10 cellular contexts compared by ENCODE assay signal in genomic region chr17:42274273-42274542, GRCh38. TPM values are rescaled to one million over a fixed set of nuclear protein-coding genes. Genes with fewer than 3 reads are reported as not detected.
A peak's percentile ranks its signal among the peaks of the same experiment; 100 is the strongest.
DNase-seq lines count a peak whose midpoint lies in the region; ATAC-seq and TF ChIP-seq lines count a peak whose summit lies in the region.
"Had no signal": no experiment of that assay in that cellular context is flagged by ENCODE, and none has a peak within 500 bp of the region (broad histone marks: within the 10 kb centered on the region; RNA-seq: fewer than 3 reads in every experiment).

No MANE protein-coding gene starts in this region.

- H3K36me3 Mint-ChIP-seq in activated T-cell treated with anti-CD3 and anti-CD28 coated beads, Interleukin-2, amount 50 U/mL, for 24 hours (ENCODE audit: low read depth) = peaks cover 56% of the 10 kb centered on the region
- H3K36me3 Mint-ChIP-seq in activated CD8-positive, alpha-beta T cell treated with anti-CD3 and anti-CD28 coated beads, Interleukin-2, amount 10 ng/mL, durations not matched to agents 7 days and 5 days (ENCODE audit: low read depth) = peaks cover 13% of the 10 kb centered on the region
- no peaks in the 10 kb centered on the region for H3K36me3 Mint-ChIP-seq in mesothelial cell of epicardium

- H3K27me3 ChIP-seq in thoracic aorta (replicated peaks; ENCODE audit: insufficient read depth) (no peaks in the 10 kb centered on the region), MG63 (no peaks in the 10 kb centered on the region), tibial nerve (no peaks in the 10 kb centered on the region)

- H3K27ac ChIP-seq in thoracic aorta (no peak overlapping the region), tibial nerve (no peak overlapping the region)

- H3K4me3 ChIP-seq in thoracic aorta (peak overlapping the region; percentile 88), MG63 (no peak overlapping the region), tibial nerve (no peak overlapping the region)

- intact Hi-C loops in Right ventricle myocardium inferior (cut with DNase I) = loop anchor here (10.0 kb wide), 1 partner anchor 49 kb away; no protein-coding TSS in a partner anchor

- H3K4me1 Mint-ChIP-seq in activated T-cell treated with anti-CD3 and anti-CD28 coated beads, Interleukin-2, amount 50 U/mL, for 24 hours (ENCODE audit: low read depth) = peaks cover 64% of the 10 kb centered on the region
- peaks cover 65% of the 10 kb centered on the region for H3K4me1 Mint-ChIP-seq in activated CD8-positive, alpha-beta T cell treated with anti-CD3 and anti-CD28 coated beads, Interleukin-2, amount 10 ng/mL, durations not matched to agents 7 days and 5 days (ENCODE audit: low read depth)
- H3K4me1 Mint-ChIP-seq in mesothelial cell of epicardium = peaks cover 29% of the 10 kb centered on the region

- ATAC-seq in activated CD8-positive, alpha-beta T cell treated with anti-CD3 and anti-CD28 coated beads, Interleukin-2, amount 10 ng/mL, durations not matched to agents 7 days and 5 days = no peak
- ATAC-seq in thoracic aorta (ENCODE audit: insufficient number of reproducible peaks, low FRiP score, low read depth) (no peak), Right ventricle myocardium inferior (no peak)

- no peaks in the 10 kb centered on the region for H3K36me3 ChIP-seq in thoracic aorta
- H3K36me3 ChIP-seq in MG63 = no peaks in the 10 kb centered on the region
- no peaks in the 10 kb centered on the region for H3K36me3 ChIP-seq in tibial nerve

- WGBS in tibial nerve, 2 donors = 90 to 94% methylated on average over 3 of the region's 3 CpGs

- TF ChIP-seq POLR2A in tibial nerve (IDR thresholded peaks at IDR 0.05) = no peak

- POLR2A ChIA-PET in activated CD8-positive, alpha-beta T cell treated with anti-CD3 and anti-CD28 coated beads, Interleukin-2, amount 10 ng/mL, durations not matched to agents 7 days and 5 days (lab: Charles Lee) = interaction anchor here (0.5 to 11.3 kb wide), 3 partner anchors 15 to 78 kb away, joined by 3 to 128 read pairs (median 19); partner anchors contain the start of gene STAT5A

- H3K4me1 ChIP-seq in thoracic aorta (ENCODE audit: control insufficient read depth in 1 of 2, low read depth in 2 of 2) = peaks cover 22 to 51% of the 10 kb centered on the region in 2 donors
- peaks cover 0 to 66% (median 24%) of the 10 kb centered on the region in 4 donors for H3K4me1 ChIP-seq in tibial nerve

- CTCF ChIA-PET in activated CD8-positive, alpha-beta T cell treated with anti-CD3 and anti-CD28 coated beads, Interleukin-2, amount 10 ng/mL, durations not matched to agents 7 days and 5 days (lab: Charles Lee) = interaction anchor here (1.0 to 3.4 kb wide), 3 partner anchors 38 to 93 kb away, joined by 5 to 17 read pairs (median 5); partner anchors contain the start of gene KCNH4

- no peak for DNase-seq in activated T-cell treated with anti-CD3 and anti-CD28 coated beads, Interleukin-2, amount 50 U/mL, for 24 hours
- no peak for DNase-seq in activated T-cell treated with anti-CD3 and anti-CD28 coated beads, Interleukin-2, amount 50 U/mL, for 48 hours
- DNase-seq in activated CD8-positive, alpha-beta T cell treated with anti-CD3 and anti-CD28 coated beads, Interleukin-2, amount 10 ng/mL, durations not matched to agents 7 days and 5 days = no peak
- no peak for DNase-seq in mesothelial cell of epicardium (ENCODE audit: low spot score in 2 of 2, unreplicated experiment in 2 of 2)
- no peak for DNase-seq in thoracic aorta (ENCODE audit: low spot score)
- DNase-seq in MG63 = no peak
- no peak for DNase-seq in tibial nerve (ENCODE audit: low spot score in 2 of 2)
- no peak for DNase-seq in Right ventricle myocardium inferior (ENCODE audit: missing footprints)
- DNase-seq: effector CD8-positive, alpha-beta T cell; hypothalamus had no signal

- H3K27ac Mint-ChIP-seq in activated T-cell treated with anti-CD3 and anti-CD28 coated beads, Interleukin-2, amount 50 U/mL, for 24 hours = peak overlapping the region; percentile 93
- peak overlapping the region; percentile 86 for H3K27ac Mint-ChIP-seq in activated CD8-positive, alpha-beta T cell treated with anti-CD3 and anti-CD28 coated beads, Interleukin-2, amount 10 ng/mL, durations not matched to agents 7 days and 5 days
- H3K27ac Mint-ChIP-seq in mesothelial cell of epicardium = no peak overlapping the region

- TF ChIP-seq CTCF in mesothelial cell of epicardium (IDR thresholded peaks at IDR 0.05; ENCODE audit: unreplicated experiment) = no peak
- no peak for TF ChIP-seq CTCF in thoracic aorta (IDR thresholded peaks at IDR 0.05)
- TF ChIP-seq CTCF in tibial nerve (IDR thresholded peaks at IDR 0.05) = no peak

- no peak for TF ChIP-seq EP300 in tibial nerve (IDR thresholded peaks at IDR 0.05)

- H3K4me3 Mint-ChIP-seq in activated T-cell treated with anti-CD3 and anti-CD28 coated beads, Interleukin-2, amount 50 U/mL, for 24 hours = peak overlapping the region; percentile 88
- peak overlapping the region; percentile 93 for H3K4me3 Mint-ChIP-seq in activated CD8-positive, alpha-beta T cell treated with anti-CD3 and anti-CD28 coated beads, Interleukin-2, amount 10 ng/mL, durations not matched to agents 7 days and 5 days
- H3K4me3 Mint-ChIP-seq in mesothelial cell of epicardium = peak overlapping the region; percentile 77

- H3K9me3 ChIP-seq in thoracic aorta (no peaks in the 10 kb centered on the region), MG63 (no peaks in the 10 kb centered on the region), tibial nerve (no peaks in the 10 kb centered on the region)

- H3K9me3 Mint-ChIP-seq in activated T-cell treated with anti-CD3 and anti-CD28 coated beads, Interleukin-2, amount 50 U/mL, for 24 hours = no peaks in the 10 kb centered on the region
- no peaks in the 10 kb centered on the region for H3K9me3 Mint-ChIP-seq in activated CD8-positive, alpha-beta T cell treated with anti-CD3 and anti-CD28 coated beads, Interleukin-2, amount 10 ng/mL, durations not matched to agents 7 days and 5 days (ENCODE audit: insufficient read depth)
- no peaks in the 10 kb centered on the region for H3K9me3 Mint-ChIP-seq in mesothelial cell of epicardium

- H3K27me3 Mint-ChIP-seq in activated T-cell treated with anti-CD3 and anti-CD28 coated beads, Interleukin-2, amount 50 U/mL, for 24 hours = no peaks in the 10 kb centered on the region
- H3K27me3 Mint-ChIP-seq in activated CD8-positive, alpha-beta T cell treated with anti-CD3 and anti-CD28 coated beads, Interleukin-2, amount 10 ng/mL, durations not matched to agents 7 days and 5 days (ENCODE audit: low read depth) = no peaks in the 10 kb centered on the region
- H3K27me3 Mint-ChIP-seq in mesothelial cell of epicardium (ENCODE audit: low read depth) = no peaks in the 10 kb centered on the region

RNA-seq across cellular contexts. Expression of gene STAT5B, which starts 2.0 kb away (rescaled TPM):
- 10 to 100 TPM; 92.7 to 94.4 TPM for total RNA-seq in activated CD8-positive, alpha-beta T cell treated with anti-CD3 and anti-CD28 coated beads, Interleukin-2, amount 10 ng/mL, durations not matched to agents 7 days and 5 days
- total RNA-seq in mesothelial cell of epicardium (47.7 to 52.3 TPM (median 50.6 TPM) in 3 replicates), thoracic aorta (100 to 1,000 TPM in 1 of 2 donors, 10 to 100 TPM in 1; 95.2 to 117 TPM), tibial nerve (100 to 1,000 TPM in 3 of 4 donors, 10 to 100 TPM in 1; 96.8 to 117 (median 104) TPM), Right ventricle myocardium inferior (32.9 TPM)
- total RNA-seq in MG63 (2014; rRNA removed; shearing (Covaris generic); ENCODE audit: low replicate concordance) = 13.7 and 24.3 TPM in 2 replicates

RNA-seq across cellular contexts. Expression of gene STAT5A, which starts 14.1 kb away (rescaled TPM):
- total RNA-seq in activated CD8-positive, alpha-beta T cell treated with anti-CD3 and anti-CD28 coated beads, Interleukin-2, amount 10 ng/mL, durations not matched to agents 7 days and 5 days = 100 to 1,000 TPM; 117 to 119 TPM
- 9.5 to 11.7 TPM (median 11.2 TPM) in 3 replicates for total RNA-seq in mesothelial cell of epicardium
- 10 to 100 TPM; 65.5 to 69.8 TPM for total RNA-seq in thoracic aorta
- total RNA-seq in MG63 (2014; rRNA removed; shearing (Covaris generic); ENCODE audit: low replicate concordance) = 4.6 and 23.0 TPM in 2 replicates
- total RNA-seq in tibial nerve = 100 to 1,000 TPM in 3 of 4 donors, 10 to 100 TPM in 1; 95.2 to 150 (median 127) TPM
- 14.6 TPM for total RNA-seq in Right ventricle myocardium inferior
